ENCODE assay signal across 17 cellular contexts in the genomic region with DNA sequence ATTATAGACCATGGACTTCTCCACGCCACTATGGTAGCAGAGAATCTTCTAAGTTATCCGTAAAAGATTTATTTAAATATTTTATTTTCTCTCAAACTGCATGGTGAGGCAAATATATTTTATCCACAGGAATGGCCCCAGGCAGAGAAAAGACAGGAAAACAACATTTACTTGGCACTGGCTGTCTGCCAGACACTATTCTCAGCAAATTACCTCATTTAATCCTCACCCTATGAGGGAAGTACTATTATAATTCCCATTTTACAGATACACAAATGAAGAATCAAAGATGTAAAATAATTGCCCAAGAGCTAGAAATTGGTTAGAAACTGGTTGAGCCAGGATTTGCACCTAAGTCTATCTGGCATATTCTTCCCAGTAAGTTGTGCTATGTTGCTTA.
"Had no signal": no experiment of that assay in that cellular context is flagged by ENCODE, and none has a peak within 500 bp of the region (broad histone marks: within the 10 kb centered on the region; RNA-seq: fewer than 3 reads in every experiment).

No MANE protein-coding gene starts in this region.

- H3K27me3 Mint-ChIP-seq: activated B cell treated with CpG ODN at 0.5 μM for 24 hours had no signal

- DNase-seq: activated B cell treated with CpG ODN at 0.5 μM for 24 hours; activated CD4-positive, alpha-beta T cell treated with anti-CD3 and anti-CD28 coated beads for 48 hours; activated CD8-positive, alpha-beta memory T cell treated with anti-CD3 and anti-CD28 coated beads, Interleukin-2, amount 50 U/mL, for 4 hours; activated CD8-positive, alpha-beta T cell treated with anti-CD3 and anti-CD28 coated beads, Interleukin-2, amount 10 ng/mL, durations not matched to agents 7 days and 5 days; activated gamma-delta T cell; activated T-cell treated with anti-CD3 and anti-CD28 coated beads, Interleukin-2, amount 50 U/mL, for 72 hours; esophagus squamous epithelium; hippocampal formation; left lung; mesenchymal stem cell; natural killer cell; posterior cingulate gyrus; stimulated activated CD4-positive, alpha-beta T cell treated with anti-CD3 and anti-CD28 coated beads, Interleukin-4, amount 100 ng/mL, for 1 hour; stimulated activated naive B cell treated with anti-CD40 and anti-IgM and Interleukin-4, amounts not matched to agents 10 μg/mL and 1 μg/mL and 100 μg/mL, for 72 hours; tibial artery; uterus had no signal

- H3K27me3 ChIP-seq: esophagus squamous epithelium, left lung, tibial artery, uterus had no signal

- H3K9me3 ChIP-seq: esophagus squamous epithelium, left lung, tibial artery, uterus had no signal

- H3K36me3 ChIP-seq: esophagus squamous epithelium, left lung, tibial artery, uterus had no signal

- H3K27ac Mint-ChIP-seq: activated B cell treated with CpG ODN at 0.5 μM for 24 hours; activated CD8-positive, alpha-beta T cell treated with anti-CD3 and anti-CD28 coated beads, Interleukin-2, amount 10 ng/mL, durations not matched to agents 7 days and 5 days; activated naive CD4-positive, alpha-beta T cell treated with anti-CD3 and anti-CD28 coated beads, Interleukin-2, amount 50 U/mL, for 72 hours; activated T-cell treated with anti-CD3 and anti-CD28 coated beads, Interleukin-2, amount 50 U/mL, for 72 hours; natural killer cell; stimulated activated naive B cell treated with anti-CD40 and anti-IgM and Interleukin-4, amounts not matched to agents 10 μg/mL and 1 μg/mL and 100 μg/mL, for 72 hours had no signal

- H3K27ac ChIP-seq: esophagus squamous epithelium, tibial artery, uterus had no signal

- H3K4me1 Mint-ChIP-seq: activated B cell treated with CpG ODN at 0.5 μM for 24 hours; natural killer cell; stimulated activated naive B cell treated with anti-CD40 and anti-IgM and Interleukin-4, amounts not matched to agents 10 μg/mL and 1 μg/mL and 100 μg/mL, for 72 hours had no signal

- H3K4me1 ChIP-seq: esophagus squamous epithelium, left lung, uterus had no signal

- H3K9me3 Mint-ChIP-seq: activated B cell treated with CpG ODN at 0.5 μM for 24 hours; activated T-cell treated with anti-CD3 and anti-CD28 coated beads, Interleukin-2, amount 50 U/mL, for 72 hours; stimulated activated naive B cell treated with anti-CD40 and anti-IgM and Interleukin-4, amounts not matched to agents 10 μg/mL and 1 μg/mL and 100 μg/mL, for 72 hours had no signal

- H3K36me3 Mint-ChIP-seq: activated naive CD4-positive, alpha-beta T cell treated with anti-CD3 and anti-CD28 coated beads, Interleukin-2, amount 50 U/mL, for 72 hours; natural killer cell; stimulated activated naive B cell treated with anti-CD40 and anti-IgM and Interleukin-4, amounts not matched to agents 10 μg/mL and 1 μg/mL and 100 μg/mL, for 72 hours had no signal

- H3K4me3 Mint-ChIP-seq: activated B cell treated with CpG ODN at 0.5 μM for 24 hours; activated CD8-positive, alpha-beta T cell treated with anti-CD3 and anti-CD28 coated beads, Interleukin-2, amount 10 ng/mL, durations not matched to agents 7 days and 5 days; activated T-cell treated with anti-CD3 and anti-CD28 coated beads, Interleukin-2, amount 50 U/mL, for 72 hours; natural killer cell; stimulated activated naive B cell treated with anti-CD40 and anti-IgM and Interleukin-4, amounts not matched to agents 10 μg/mL and 1 μg/mL and 100 μg/mL, for 72 hours had no signal

- H3K4me3 ChIP-seq: esophagus squamous epithelium, left lung, tibial artery, uterus had no signal
